In the genomic region with DNA sequence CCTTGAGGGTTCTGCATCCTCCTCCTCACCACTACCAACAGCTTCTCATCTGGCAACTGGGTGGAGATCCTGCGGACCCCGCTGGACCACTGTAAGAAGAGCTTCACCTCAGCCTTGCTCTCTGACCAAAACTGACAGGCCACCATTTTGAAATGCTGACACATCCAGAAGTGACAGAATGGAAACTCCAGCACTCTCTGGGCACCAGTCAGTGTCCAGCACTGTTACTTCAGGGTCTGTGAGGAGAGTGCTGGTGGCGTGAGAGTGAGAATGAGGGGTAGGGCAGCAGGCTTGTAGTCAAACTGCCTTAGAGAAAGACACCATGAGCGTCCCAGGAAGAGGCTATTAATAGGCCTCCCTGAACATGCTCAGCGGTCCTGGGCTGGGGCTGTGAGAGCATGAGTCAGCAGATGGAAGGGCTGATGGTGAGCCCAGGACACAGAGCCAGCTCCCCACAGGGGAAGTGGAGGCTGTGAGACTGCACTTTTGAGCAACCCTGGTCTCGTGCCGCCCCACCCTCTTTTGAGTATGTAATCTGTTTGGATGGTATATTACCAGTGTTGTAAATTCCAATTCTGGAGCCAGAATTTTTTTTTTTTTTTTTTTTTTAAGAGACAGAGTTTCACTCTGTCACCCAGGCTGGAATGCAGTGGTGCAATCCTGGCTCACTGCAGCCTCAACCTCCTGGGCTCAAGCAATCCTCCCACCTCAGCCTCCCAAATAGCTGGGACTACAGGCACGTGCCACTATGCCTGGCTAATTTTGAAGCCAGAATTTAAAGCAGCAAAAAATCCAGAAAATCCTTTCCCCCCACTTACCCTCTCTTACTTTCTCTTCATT, we compare ENCODE assay signal across 8 cellular contexts. TPM values are rescaled to one million over a fixed set of nuclear protein-coding genes. Genes with fewer than 3 reads are reported as not detected.
DNase-seq lines count a peak whose midpoint lies in the region; ATAC-seq, FAIRE-seq and TF ChIP-seq lines count a peak whose summit lies in the region.

No MANE protein-coding gene starts in this region.

- ATAC-seq in HG03139 (IDR thresholded peaks at IDR 0.05; ENCODE audit: unreplicated experiment) = no peak

- no peak overlapping the region for H3K4me3 Mint-ChIP-seq in glutamatergic neuron (ENCODE audit: unreplicated experiment)

- no peak for TF ChIP-seq CTCF in glutamatergic neuron (IDR thresholded peaks at IDR 0.05; ENCODE audit: partially characterized antibody, unreplicated experiment)

- DNase-seq in H54 (ENCODE audit: insufficient read length, low spot score) (peak; percentile 65), SKM-1 treated with dmso at 0.1 percent for 144 hours (lab: John Stamatoyannopoulos, UW; ENCODE audit: unreplicated experiment) (peak; percentile 98), glomerular visceral epithelial cell (ENCODE audit: extremely low spot score) (peak; percentile 76), renal cortical epithelial cell (ENCODE audit: low read depth) (peak; percentile 73), glutamatergic neuron (no peak), NCI-H128 (lab: John Stamatoyannopoulos, UW; ENCODE audit: unreplicated experiment) (no peak)
- no peak for DNase-seq in stimulated activated CD4-positive, alpha-beta T cell treated with anti-CD3 and anti-CD28 coated beads, Interleukin-2, amount 100 ng/mL, for 48 hours

- H3K36me3 Mint-ChIP-seq in glutamatergic neuron (ENCODE audit: unreplicated experiment) = no peaks in the 10 kb centered on the region

- H3K27ac Mint-ChIP-seq in glutamatergic neuron (ENCODE audit: unreplicated experiment) = no peak overlapping the region

- H3K4me1 Mint-ChIP-seq in glutamatergic neuron (ENCODE audit: low read depth, unreplicated experiment) = no peaks in the 10 kb centered on the region

- H3K9me3 Mint-ChIP-seq in glutamatergic neuron (ENCODE audit: unreplicated experiment) = peaks cover 2% of the 10 kb centered on the region

- peaks cover 2% of the 10 kb centered on the region for H3K27me3 Mint-ChIP-seq in glutamatergic neuron (ENCODE audit: unreplicated experiment)

- TF ChIP-seq POLR2A in H54 (IDR thresholded peaks at IDR 0.05; ENCODE audit: low read depth, low read length) = no peak

- no peak for FAIRE-seq in H54 (lab: Jason Lieb, UNC)

RNA-seq across cellular contexts. Expression of gene SLC30A1, which starts 34.4 kb away (rescaled TPM):
- total RNA-seq in renal cortical epithelial cell (29.7 and 74.4 TPM in 2 replicates), glutamatergic neuron (ENCODE audit: unreplicated experiment) (3.1 TPM)

Comparison
In these comparisons a context has a peak if more than half of its experiments do, and no peak if none do; other contexts are left out.
1. DNase-seq: peak in H54 (single experiment), SKM-1 treated with dmso at 0.1 percent for 144 hours (single experiment), glomerular visceral epithelial cell (single experiment) and renal cortical epithelial cell (single experiment); none in glutamatergic neuron (single experiment), NCI-H128 (single experiment) and stimulated activated CD4-positive, alpha-beta T cell treated with anti-CD3 and anti-CD28 coated beads, Interleukin-2, amount 100 ng/mL, for 48 hours (0 of 2).